Comparison of ENCODE assay signal across 20 cellular contexts in genomic region chr6:130494745-130495144, GRCh38.
"Had no signal": no experiment of that assay in that cellular context is flagged by ENCODE, and none has a peak within 500 bp of the region (broad histone marks: within the 10 kb centered on the region; RNA-seq: fewer than 3 reads in every experiment).

No MANE protein-coding gene starts in this region.

- H3K27me3 ChIP-seq: left lung, tibial artery had no signal

- H3K4me1 ChIP-seq: left lung, tibial artery had no signal

- H3K4me3 Mint-ChIP-seq: activated CD4-positive, alpha-beta T cell treated with anti-CD3 and anti-CD28 coated beads for 36 hours; activated naive CD8-positive, alpha-beta T cell; activated T-helper 1 cell treated with anti-CD3 and anti-CD28 coated beads, Interleukin-12 subunit alpha, Interleukin-12 subunit beta, Interleukin-2, Interleukin-4 antibody, amounts not matched to agents 30 ng/mL and 10 ng/mL and 1 ng/mL, durations not matched to agents 14 hours and 24 hours and 36 hours; effector memory CD8-positive, alpha-beta T cell; nephron progenitor cell had no signal

- H3K27me3 Mint-ChIP-seq: activated CD4-positive, alpha-beta T cell treated with anti-CD3 and anti-CD28 coated beads for 36 hours; activated naive CD8-positive, alpha-beta T cell; effector memory CD8-positive, alpha-beta T cell had no signal

- H3K4me3 ChIP-seq: left lung, tibial artery had no signal

- H3K36me3 ChIP-seq: left lung, tibial artery had no signal

- H3K27ac Mint-ChIP-seq: activated CD4-positive, alpha-beta T cell treated with anti-CD3 and anti-CD28 coated beads for 36 hours; activated naive CD8-positive, alpha-beta T cell; activated T-helper 1 cell treated with anti-CD3 and anti-CD28 coated beads, Interleukin-12 subunit alpha, Interleukin-12 subunit beta, Interleukin-2, Interleukin-4 antibody, amounts not matched to agents 30 ng/mL and 10 ng/mL and 1 ng/mL, durations not matched to agents 14 hours and 24 hours and 36 hours; effector memory CD8-positive, alpha-beta T cell; nephron progenitor cell had no signal

- H3K27ac ChIP-seq: left lung, tibial artery had no signal

- H3K4me1 Mint-ChIP-seq: activated CD4-positive, alpha-beta T cell treated with anti-CD3 and anti-CD28 coated beads for 36 hours; nephron progenitor cell had no signal

- DNase-seq: activated CD4-positive, alpha-beta T cell treated with anti-CD3 and anti-CD28 coated beads for 36 hours; activated CD4-positive, alpha-beta T cell treated with anti-CD3 and anti-CD28 coated beads, Interleukin-2, amount 50 U/mL, for 48 hours; activated gamma-delta T cell treated with Interleukin-2 at 50 U/mL for 16 hours; dermis blood vessel endothelial cell; effector memory CD8-positive, alpha-beta T cell; foreskin melanocyte; head of caudate nucleus; left lung; midbrain; nephron progenitor cell; nucleus accumbens; retina; stimulated activated CD4-positive, alpha-beta T cell treated with anti-CD3 and anti-CD28 coated beads, Interleukin-12 subunit alpha, Interleukin-12 subunit beta, amount 100 ng/mL, for 4 hours; stimulated activated CD4-positive, alpha-beta T cell treated with anti-CD3 and anti-CD28 coated beads, Interleukin-1b, Interleukin-23, amount 100 ng/mL, for 48 hours; stimulated activated CD8-positive, alpha-beta memory T cell treated with anti-CD3 and anti-CD28 coated beads, Interleukin-4, amount 100 ng/mL, for 48 hours; stimulated activated naive CD4-positive, alpha-beta T cell; T-helper 2 cell; tibial artery had no signal

- ATAC-seq: activated CD4-positive, alpha-beta T cell treated with anti-CD3 and anti-CD28 coated beads for 36 hours; effector memory CD8-positive, alpha-beta T cell; left lung had no signal
